ENCODE assay signal across 10 cellular contexts in genomic region chr5:133977161-133977787, GRCh38. TPM values are rescaled to one million over a fixed set of nuclear protein-coding genes. Genes with fewer than 3 reads are reported as not detected.
DNase-seq lines count a peak whose midpoint lies in the region; ATAC-seq and TF ChIP-seq lines count a peak whose summit lies in the region.
"Had no signal": no experiment of that assay in that cellular context is flagged by ENCODE, and none has a peak within 500 bp of the region (broad histone marks: within the 10 kb centered on the region; RNA-seq: fewer than 3 reads in every experiment).

No MANE protein-coding gene starts in this region.

- H3K27me3 ChIP-seq in muscle layer of duodenum (ENCODE audit: low read depth, low read length): no peaks in the 10 kb centered on the region

- peaks cover 0 to 7% of the 10 kb centered on the region in 2 donors for H3K4me1 ChIP-seq in muscle layer of duodenum (ENCODE audit: control insufficient read depth in 1 of 2, insufficient read depth in 2 of 2, low read length in 2 of 2)

- in situ Hi-C loops in GM13976 (cut with MboI; ENCODE audit: low sequenced_read_pairs, unreplicated experiment): no loop called here

- CTCF ChIA-PET in WTC11 (lab: Charles Lee): interaction anchor here (0.6 to 4.4 kb wide), 4 partner anchors 20 to 49 kb away, joined by 3 to 43 read pairs (median 4); no protein-coding TSS in a partner anchor

- H3K9me3 Mint-ChIP-seq in WTC11: no peaks in the 10 kb centered on the region
- H3K9me3 Mint-ChIP-seq: mesothelial cell of epicardium had no signal

- H3K27ac ChIP-seq in muscle layer of duodenum (ENCODE audit: low read length): peak overlapping the region; percentile 50

- peak overlapping the region; percentile 56; the same call in 1 of the 2 replicates for H3K27ac Mint-ChIP-seq in WTC11
- H3K27ac Mint-ChIP-seq: mesothelial cell of epicardium had no signal

- POLR2A ChIA-PET in WTC11 (lab: Charles Lee): no interaction called here

- ATAC-seq in HG02623 (IDR thresholded peaks at IDR 0.05; ENCODE audit: unreplicated experiment) (peak; percentile 64), WTC11 (no peak), GM19467 (IDR thresholded peaks at IDR 0.05; ENCODE audit: unreplicated experiment) (no peak)

- peaks cover 31 to 61% of the 10 kb centered on the region in 2 donors for H3K36me3 ChIP-seq in muscle layer of duodenum (ENCODE audit: control insufficient read depth in 1 of 2, insufficient read depth in 2 of 2, low read length in 2 of 2)

- H3K9me3 ChIP-seq in muscle layer of duodenum (ENCODE audit: control insufficient read depth in 1 of 2, low read length in 2 of 2): no peaks in the 10 kb centered on the region

- H3K36me3 Mint-ChIP-seq in WTC11: peaks cover 73% of the 10 kb centered on the region

- H3K4me3 ChIP-seq in muscle layer of duodenum (ENCODE audit: low read depth in 1 of 2, low read length in 2 of 2): no peak overlapping the region

- H3K4me3 Mint-ChIP-seq in WTC11: no peak overlapping the region
- H3K4me3 Mint-ChIP-seq: mesothelial cell of epicardium had no signal

- 0 out of 2 replicates have a peak, but pooled peaks cover 3% of the 10 kb centered on the region for H3K4me1 Mint-ChIP-seq in WTC11
- H3K4me1 Mint-ChIP-seq: mesothelial cell of epicardium had no signal

- peak; percentile 39 for DNase-seq in GM13976 (ENCODE audit: low spot score)
- DNase-seq in WTC11 (ENCODE audit: low spot score): no peak
- DNase-seq in NCI-H446 treated with DMSO at 0.1 percent for 48 hours (lab: John Stamatoyannopoulos, UW): no peak
- DNase-seq in activated effector memory CD4-positive, alpha-beta T cell treated with anti-CD3 and anti-CD28 coated beads, Interleukin-2, amount 50 U/mL, for 16 hours: no peak
- DNase-seq: KG1, T-helper 9 cell had no signal

- no peaks in the 10 kb centered on the region for H3K27me3 Mint-ChIP-seq in WTC11 (ENCODE audit: low read depth)

- TF ChIP-seq CTCF in GM13976 (IDR thresholded peaks at IDR 0.05; ENCODE audit: borderline replicate concordance, control extremely low read depth, extremely low read depth, insufficient read depth, missing control alignments) (no peak), WTC11 (IDR thresholded peaks at IDR 0.05) (no peak)

TF ChIP-seq in WTC11, 78 proteins besides CTCF, POLR2A, EP300 and RAD21:
- no peak for TF ChIP-seq SP1 (CRISPR knock-in tag; conservative IDR thresholded peaks at IDR 0.05)
- no peak for TF ChIP-seq FOXP1 (CRISPR knock-in tag; IDR thresholded peaks at IDR 0.05; ENCODE audit: borderline replicate concordance)
- TF ChIP-seq ATF3 (CRISPR knock-in tag; conservative IDR thresholded peaks at IDR 0.05): no peak
- TF ChIP-seq RORB (CRISPR knock-in tag; IDR thresholded peaks at IDR 0.05): no peak
- no peak for TF ChIP-seq AR (CRISPR knock-in tag; IDR thresholded peaks at IDR 0.05)
- no peak for TF ChIP-seq TCF7 (CRISPR knock-in tag; IDR thresholded peaks at IDR 0.05; ENCODE audit: low read depth)
- TF ChIP-seq ZNF232 (CRISPR knock-in tag; IDR thresholded peaks at IDR 0.05): no peak
- no peak for TF ChIP-seq ELF4 (CRISPR knock-in tag; IDR thresholded peaks at IDR 0.05; ENCODE audit: low read depth)
- TF ChIP-seq USF1 (CRISPR knock-in tag; IDR thresholded peaks at IDR 0.05): no peak
- no peak for TF ChIP-seq ZNF416 (CRISPR knock-in tag; IDR thresholded peaks at IDR 0.05)
- no peak for TF ChIP-seq ZNF532 (CRISPR knock-in tag; IDR thresholded peaks at IDR 0.05; ENCODE audit: borderline replicate concordance)
- TF ChIP-seq NR2C2 (CRISPR knock-in tag; IDR thresholded peaks at IDR 0.05): no peak

RNA-seq across cellular contexts. Expression of gene C5orf15, which starts 8.8 kb away (rescaled TPM):
- 29.9 to 32.7 TPM (median 30.3 TPM) in 3 replicates for total RNA-seq in WTC11 (2021)

RNA-seq across cellular contexts. Expression of gene VDAC1, which starts 27.5 kb away (rescaled TPM):
- 266 to 274 TPM (median 268 TPM) in 3 replicates for total RNA-seq in WTC11 (2021)
